In genomic region chr5:144028058-144028457, GRCh38 we compare ENCODE assay signal across 10 cellular contexts.
DNase-seq lines count a peak whose midpoint lies in the region; ATAC-seq and TF ChIP-seq lines count a peak whose summit lies in the region.
"Had no signal": no experiment of that assay in that cellular context is flagged by ENCODE, and none has a peak within 500 bp of the region (broad histone marks: within the 10 kb centered on the region; RNA-seq: fewer than 3 reads in every experiment).

No MANE protein-coding gene starts in this region.

- H3K9me3 ChIP-seq in HEK293 (ENCODE audit: control insufficient read depth, insufficient read depth, low read depth, low read length) = no peaks in the 10 kb centered on the region
- no peaks in the 10 kb centered on the region for H3K9me3 ChIP-seq in upper lobe of right lung
- H3K9me3 ChIP-seq: suprapubic skin had no signal

- no peaks in the 10 kb centered on the region for H3K27me3 ChIP-seq in upper lobe of right lung
- H3K27me3 ChIP-seq: suprapubic skin had no signal

- H3K4me3 ChIP-seq in HEK293 (ENCODE audit: low read depth, low read length) = no peak overlapping the region
- H3K4me3 ChIP-seq in foreskin fibroblast (ENCODE audit: low read depth in 1 of 2, low read length in 2 of 2) = peak overlapping the region; percentile 5 to 33
- no peak overlapping the region for H3K4me3 ChIP-seq in retinal pigment epithelial cell (ENCODE audit: low read length)
- H3K4me3 ChIP-seq in upper lobe of right lung = no peak overlapping the region
- H3K4me3 ChIP-seq: suprapubic skin had no signal

- no peak overlapping the region for H3K4me3 Mint-ChIP-seq in stimulated activated memory B cell treated with anti-CD40 and anti-IgM and Interleukin-4, amounts not matched to agents 10 μg/mL and 1 μg/mL and 100 μg/mL, for 72 hours
- H3K4me3 Mint-ChIP-seq: effector memory CD8-positive, alpha-beta T cell had no signal

- POLR2A ChIA-PET in HEK293 (lab: Yijun Ruan, JAX) = interaction anchor here (1.1 kb wide), 1 partner anchor 162 kb away, joined by 3 read pairs; no protein-coding TSS in a partner anchor

- no peaks in the 10 kb centered on the region for H3K36me3 ChIP-seq in HEK293 (ENCODE audit: control insufficient read depth in 2 of 2, insufficient read depth in 1 of 2, low read length in 2 of 2)
- no peaks in the 10 kb centered on the region for H3K36me3 ChIP-seq in upper lobe of right lung
- H3K36me3 ChIP-seq: suprapubic skin had no signal

- H3K4me1 ChIP-seq in HEK293 (ENCODE audit: control insufficient read depth, insufficient read depth, low read length) (peaks cover 15% of the 10 kb centered on the region; the same call in 1 of the 2 replicates), upper lobe of right lung (no peaks in the 10 kb centered on the region)

- H3K36me3 Mint-ChIP-seq in stimulated activated memory B cell treated with anti-CD40 and anti-IgM and Interleukin-4, amounts not matched to agents 10 μg/mL and 1 μg/mL and 100 μg/mL, for 72 hours = no peaks in the 10 kb centered on the region

- H3K27ac Mint-ChIP-seq in stimulated activated memory B cell treated with anti-CD40 and anti-IgM and Interleukin-4, amounts not matched to agents 10 μg/mL and 1 μg/mL and 100 μg/mL, for 72 hours = no peak overlapping the region
- H3K27ac Mint-ChIP-seq: effector memory CD8-positive, alpha-beta T cell had no signal

- ATAC-seq in stimulated activated memory B cell treated with anti-CD40 and anti-IgM and Interleukin-4, amounts not matched to agents 10 μg/mL and 1 μg/mL and 100 μg/mL, for 72 hours = no peak
- no peak for ATAC-seq in upper lobe of right lung
- ATAC-seq: effector memory CD8-positive, alpha-beta T cell had no signal

- no peak for TF ChIP-seq CTCF in HEK293 (tag by site-specific recombination; IDR thresholded peaks at IDR 0.05)
- no peak for TF ChIP-seq CTCF in foreskin fibroblast (IDR thresholded peaks at IDR 0.05; ENCODE audit: low read depth, low read length)
- no peak for TF ChIP-seq CTCF in retinal pigment epithelial cell (conservative IDR thresholded peaks at IDR 0.05; ENCODE audit: low read depth, low read length)
- no peak for TF ChIP-seq CTCF in upper lobe of right lung (IDR thresholded peaks at IDR 0.05)

- DNase-seq in NCI-H69 (lab: John Stamatoyannopoulos, UW) (peak; percentile 89), foreskin fibroblast (peak; percentile 59 to 89), retinal pigment epithelial cell (ENCODE audit: low read depth) (peak; percentile 35), upper lobe of right lung (no peak), islet precursor cell (no peak)
- DNase-seq: effector memory CD8-positive, alpha-beta T cell; mesendoderm had no signal

- H3K9me3 Mint-ChIP-seq in stimulated activated memory B cell treated with anti-CD40 and anti-IgM and Interleukin-4, amounts not matched to agents 10 μg/mL and 1 μg/mL and 100 μg/mL, for 72 hours = no peaks in the 10 kb centered on the region
- H3K9me3 Mint-ChIP-seq: effector memory CD8-positive, alpha-beta T cell had no signal

- intact Hi-C loops in upper lobe of right lung (cut with DNase I) = no loop called here

- CTCF ChIA-PET in HEK293 (lab: Yijun Ruan, JAX) = interaction anchor here (0.9 kb wide), 1 partner anchor 34 kb away, joined by 5 read pairs; no protein-coding TSS in a partner anchor

- H3K27me3 Mint-ChIP-seq in stimulated activated memory B cell treated with anti-CD40 and anti-IgM and Interleukin-4, amounts not matched to agents 10 μg/mL and 1 μg/mL and 100 μg/mL, for 72 hours = no peaks in the 10 kb centered on the region

- peak overlapping the region; percentile 67 for H3K27ac ChIP-seq in HEK293 (ENCODE audit: extremely low read depth, low read depth, low read length)
- no peak overlapping the region for H3K27ac ChIP-seq in upper lobe of right lung
- H3K27ac ChIP-seq: suprapubic skin had no signal

- no peaks in the 10 kb centered on the region for H3K4me1 Mint-ChIP-seq in stimulated activated memory B cell treated with anti-CD40 and anti-IgM and Interleukin-4, amounts not matched to agents 10 μg/mL and 1 μg/mL and 100 μg/mL, for 72 hours

TF ChIP-seq in HEK293, 187 proteins besides CTCF, POLR2A, EP300 and RAD21:
- TF ChIP-seq ZSCAN30 (tag by site-specific recombination; IDR thresholded peaks at IDR 0.05) = peak; percentile 70
- TF ChIP-seq HOXD13 (CRISPR knock-in tag; IDR thresholded peaks at IDR 0.05; ENCODE audit: borderline replicate concordance) = no peak
- no peak for TF ChIP-seq SP7 (tag by site-specific recombination; IDR thresholded peaks at IDR 0.05)
- peak; percentile 37; the same call in 1 of the 2 replicates for TF ChIP-seq TRIM28 (IDR thresholded peaks at IDR 0.05; ENCODE audit: borderline replicate concordance, low read length)
- no peak for TF ChIP-seq KLF10 (tag by site-specific recombination; IDR thresholded peaks at IDR 0.05)
- no peak for TF ChIP-seq ZNF521 (tag by site-specific recombination; IDR thresholded peaks at IDR 0.05)
- TF ChIP-seq ZBTB6 (tag by site-specific recombination; IDR thresholded peaks at IDR 0.05) = peak; percentile 43; the same call in 1 of the 2 replicates
- TF ChIP-seq MZF1 (tag by site-specific recombination; IDR thresholded peaks at IDR 0.05; ENCODE audit: borderline replicate concordance) = 0 out of 2 replicates have a peak, but pooled peaks have one; percentile 10
- peak; percentile 82 for TF ChIP-seq BCL6B (tag by site-specific recombination; IDR thresholded peaks at IDR 0.05)
- TF ChIP-seq ZNF777 (tag by site-specific recombination; IDR thresholded peaks at IDR 0.05; ENCODE audit: borderline replicate concordance) = no peak
- TF ChIP-seq ZEB2 (tag by site-specific recombination; IDR thresholded peaks at IDR 0.05) = no peak
- TF ChIP-seq ZNF621 (tag by site-specific recombination; IDR thresholded peaks at IDR 0.05) = no peak
- TF ChIP-seq ZBTB44 (tag by site-specific recombination; IDR thresholded peaks at IDR 0.05) = peak; percentile 71; the same call in 1 of the 2 replicates
- TF ChIP-seq GLI2 (tag by site-specific recombination; IDR thresholded peaks at IDR 0.05; ENCODE audit: borderline replicate concordance, low read depth) = no peak
- peak; percentile 64 for TF ChIP-seq PRDM6 (tag by site-specific recombination; IDR thresholded peaks at IDR 0.05)

Comparison
In these comparisons a context has a peak if more than half of its experiments do, and no peak if none do; other contexts are left out.
1. H3K4me3 ChIP-seq: peak in foreskin fibroblast (2 of 2); none in HEK293 (single experiment), retinal pigment epithelial cell (single experiment) and upper lobe of right lung (single experiment).
2. DNase-seq: peak in NCI-H69 (single experiment), foreskin fibroblast (2 of 2) and retinal pigment epithelial cell (single experiment); none in upper lobe of right lung (single experiment) and islet precursor cell (single experiment).